1 cellular context compared by ENCODE assay signal in genomic region chr21:32392880-32393676, GRCh38.
TF ChIP-seq lines count a peak whose summit lies in the region.

TSS of gene URB1 (minus strand) at chr21:32393012. CDS start at chr21:32392910, 102 bp downstream.

TF ChIP-seq in GM12878, 131 proteins besides CTCF, POLR2A, EP300 and RAD21 (continued from another document):
- TF ChIP-seq POLR2AphosphoS5 (IDR thresholded peaks at IDR 0.05; ENCODE audit: low read length): peak; percentile 69
- TF ChIP-seq ZZZ3 (IDR thresholded peaks at IDR 0.05; ENCODE audit: control insufficient read depth, insufficient read length, low read depth): no peak
- TF ChIP-seq GABPA (IDR thresholded peaks at IDR 0.05; ENCODE audit: low read depth): peak; percentile 89
